Comparison of ENCODE assay signal across 8 cellular contexts in the genomic region with DNA sequence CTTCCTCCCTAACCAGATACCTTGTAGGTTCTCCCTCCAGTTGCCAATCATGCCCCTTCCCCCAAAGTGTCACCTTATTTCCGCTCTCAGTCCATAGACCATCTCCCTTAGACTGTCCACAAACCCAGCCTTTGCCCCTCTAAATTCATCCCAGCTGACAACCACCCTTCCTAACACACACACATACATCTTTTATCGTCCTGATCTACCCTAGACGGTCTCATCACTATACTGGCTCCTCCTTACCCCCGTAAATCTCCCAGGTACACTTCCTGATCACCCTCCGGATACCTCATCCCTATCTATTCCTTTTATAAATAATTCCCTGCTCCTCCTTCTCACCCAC. TPM values are rescaled to one million over a fixed set of nuclear protein-coding genes. Genes with fewer than 3 reads are reported as not detected.
A peak's percentile ranks its signal among the peaks of the same experiment; 100 is the strongest.
DNase-seq lines count a peak whose midpoint lies in the region; ATAC-seq, FAIRE-seq and TF ChIP-seq lines count a peak whose summit lies in the region.

No MANE protein-coding gene starts in this region.

- intact Hi-C loops in left ventricle myocardium inferior (cut with micrococcal nuclease) = no loop called here

- no peaks in the 10 kb centered on the region for H3K9me3 Mint-ChIP-seq in T-cell

- H3K4me1 ChIP-seq in left ventricle myocardium inferior = peaks cover 31% of the 10 kb centered on the region
- peaks cover 3 to 13% of the 10 kb centered on the region in 2 donors for H3K4me1 ChIP-seq in small intestine (ENCODE audit: control insufficient read depth in 2 of 2, insufficient read depth in 1 of 2, low read depth in 1 of 2, low read length in 1 of 2)

- H3K27me3 ChIP-seq in left ventricle myocardium inferior (ENCODE audit: low read depth) (no peaks in the 10 kb centered on the region), small intestine (ENCODE audit: control insufficient read depth in 2 of 2, insufficient read depth in 2 of 2, low read length in 2 of 2) (no peaks in the 10 kb centered on the region)

- H3K27ac ChIP-seq in left ventricle myocardium inferior (replicated peaks) (peak overlapping the region; percentile 93), small intestine (ENCODE audit: low read depth in 1 of 2, low read length in 1 of 2) (peak overlapping the region in 1 of 2 donors; percentile 91)

- no peaks in the 10 kb centered on the region for H3K27me3 Mint-ChIP-seq in T-cell

- ATAC-seq in GM19467 (IDR thresholded peaks at IDR 0.05; ENCODE audit: unreplicated experiment) (peak; percentile 1), T-cell (replicated peaks in 1 of 4) (no peak), HG03520 (IDR thresholded peaks at IDR 0.05; ENCODE audit: unreplicated experiment) (no peak)

- no peak for FAIRE-seq in small intestine (lab: Jason Lieb, UNC)

- H3K4me3 Mint-ChIP-seq in T-cell = peak overlapping the region; percentile 80 to 89 (median 85)

- H3K4me3 ChIP-seq in AG09309 (ENCODE audit: control insufficient read depth, low read depth, low read length) (peak overlapping the region; percentile 61), left ventricle myocardium inferior (peak overlapping the region; percentile 97), small intestine (ENCODE audit: low read depth in 1 of 2, low read length in 2 of 2) (peak overlapping the region; percentile 96 to 99)

- no peak for DNase-seq in AG09309 (ENCODE audit: low read depth)
- DNase-seq in T-cell = no peak
- DNase-seq in left ventricle myocardium inferior = no peak
- no peak for DNase-seq in small intestine
- no peak for DNase-seq in NCI-H2107 treated with DMSO at 0.1 percent for 48 hours (lab: John Stamatoyannopoulos, UW; ENCODE audit: unreplicated experiment)
- DNase-seq in islet precursor cell = no peak

- CTCF ChIA-PET in T-cell (lab: Charles Lee) = no interaction called here

- peak overlapping the region; percentile 69 to 83 for H3K27ac Mint-ChIP-seq in T-cell

- no peaks in the 10 kb centered on the region for H3K36me3 ChIP-seq in left ventricle myocardium inferior
- H3K36me3 ChIP-seq in small intestine (ENCODE audit: control insufficient read depth in 2 of 2, insufficient read depth in 2 of 2, low read length in 2 of 2) = no peaks in the 10 kb centered on the region

- POLR2A ChIA-PET in T-cell (lab: Charles Lee) = interaction anchor here in 1 of 2 donors (0.6 kb wide), 1 partner anchor 116 kb away, joined by 22 read pairs; no protein-coding TSS in a partner anchor

- H3K36me3 Mint-ChIP-seq in T-cell = peaks cover 9% of the 10 kb centered on the region

- peaks cover 69 to 74% (median 69%) of the 10 kb centered on the region in 3 donors for H3K4me1 Mint-ChIP-seq in T-cell

- H3K9me3 ChIP-seq in left ventricle myocardium inferior (replicated peaks) (no peaks in the 10 kb centered on the region), small intestine (ENCODE audit: control insufficient read depth, low read depth) (no peaks in the 10 kb centered on the region)

- 11 to 19% (median 13%) methylated on average over 5 of the region's 5 CpGs for WGBS in small intestine, 3 donors

- TF ChIP-seq CTCF in AG09309 (IDR thresholded peaks at IDR 0.05; ENCODE audit: control insufficient read depth, insufficient read depth, low read depth, low read length, missing control alignments) (no peak), left ventricle myocardium inferior (IDR thresholded peaks at IDR 0.05; ENCODE audit: borderline replicate concordance) (no peak)

RNA-seq across cellular contexts. Expression of gene THOC7, which starts 0.8 kb away (rescaled TPM):
- 10 to 100 TPM; 30.9 to 36.9 (median 33.1) TPM for total RNA-seq in T-cell
- total RNA-seq in left ventricle myocardium inferior = 79.4 TPM
- 100 to 1,000 TPM in 1 of 3 donors, 10 to 100 TPM in 2; 77.0 to 114 (median 93.8) TPM for polyA plus RNA-seq in small intestine

RNA-seq across cellular contexts. Expression of gene ATXN7, which starts 0.9 kb away (rescaled TPM):
- total RNA-seq in T-cell = 100 to 1,000 TPM; 110 to 231 (median 123) TPM
- total RNA-seq in left ventricle myocardium inferior = 12.1 TPM
- polyA plus RNA-seq in small intestine = 1 to 10 TPM; 2.4 to 6.0 (median 4.7) TPM

RNA-seq across cellular contexts. Expression of gene C3orf49, which starts 43.7 kb away (rescaled TPM):
- not detected for total RNA-seq in T-cell
- not detected for total RNA-seq in left ventricle myocardium inferior
- polyA plus RNA-seq in small intestine = not detected

RNA-seq across cellular contexts. Expression of gene SCAANT1, which starts 49.4 kb away (rescaled TPM):
- 1 to 10 TPM in 1 of 5 donors, not detected in 4; 5.7 TPM for total RNA-seq in T-cell
- not detected for total RNA-seq in left ventricle myocardium inferior
- not detected for polyA plus RNA-seq in small intestine
